Comparison of ENCODE assay signal across 8 cellular contexts in the genomic region with DNA sequence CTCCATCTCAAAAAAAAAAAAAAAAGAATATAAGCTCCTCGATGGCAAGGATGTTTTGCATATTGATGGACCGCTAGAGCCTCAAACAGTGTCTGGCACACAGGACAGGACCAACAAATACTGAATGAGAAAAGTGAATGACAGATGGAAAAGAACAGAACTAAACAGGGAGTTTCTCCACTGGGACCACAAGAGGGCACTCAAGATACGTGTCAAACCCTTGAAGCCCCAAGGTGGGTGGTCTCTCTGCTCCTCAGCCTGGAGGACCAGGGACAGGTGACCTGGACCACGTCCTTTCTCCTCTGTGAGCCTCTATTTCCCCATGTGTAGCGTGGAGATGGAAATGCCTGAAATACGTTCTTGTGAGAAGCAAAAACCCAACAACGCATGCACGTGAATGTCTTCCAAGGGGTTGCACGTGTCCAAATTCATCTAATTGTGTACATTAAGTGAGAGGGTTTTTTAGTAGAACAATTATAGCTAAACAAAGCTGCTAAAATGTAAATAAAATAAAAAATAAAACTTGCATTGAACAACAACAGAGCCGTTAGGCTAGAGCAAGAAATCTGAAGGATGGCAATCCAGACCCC. TPM values are rescaled to one million over a fixed set of nuclear protein-coding genes. Genes with fewer than 3 reads are reported as not detected.
DNase-seq lines count a peak whose midpoint lies in the region; ATAC-seq and TF ChIP-seq lines count a peak whose summit lies in the region.

No MANE protein-coding gene starts in this region.

- no peak overlapping the region for H3K4me3 ChIP-seq in HL-60 (replicated peaks; ENCODE audit: insufficient read depth, low read length)

- DNase-seq in DMS153 treated with DMSO at 0.1 percent for 48 hours (lab: John Stamatoyannopoulos, UW; ENCODE audit: unreplicated experiment) (peak; percentile 41), DMS153 (lab: John Stamatoyannopoulos, UW) (no peak), HL-60 (ENCODE audit: low read depth in 1 of 2, low spot score in 1 of 2) (no peak), RPMI8226 (peak; percentile 61), osteocyte (ENCODE audit: extremely low spot score, unreplicated experiment) (no peak)

- TF ChIP-seq CTCF in HL-60 (IDR thresholded peaks at IDR 0.05; ENCODE audit: insufficient read depth, low read length) (peak; percentile 31), osteocyte (IDR thresholded peaks at IDR 0.05) (peak; percentile 75)

- no peak overlapping the region for H3K4me3 Mint-ChIP-seq in osteocyte (ENCODE audit: unreplicated experiment)

- H3K27ac ChIP-seq in HL-60 (replicated peaks), result no peak overlapping the region

- peaks cover 27% of the 10 kb centered on the region for H3K27me3 ChIP-seq in HL-60 (ENCODE audit: insufficient read depth, poor library complexity, severe bottlenecking)

- H3K36me3 Mint-ChIP-seq in osteocyte (ENCODE audit: unreplicated experiment), result no peaks in the 10 kb centered on the region

- peaks cover 9% of the 10 kb centered on the region for H3K4me1 Mint-ChIP-seq in osteocyte (ENCODE audit: unreplicated experiment)

- peaks cover 15% of the 10 kb centered on the region for H3K27me3 Mint-ChIP-seq in osteocyte (ENCODE audit: unreplicated experiment)

- H3K9me3 Mint-ChIP-seq in osteocyte (ENCODE audit: unreplicated experiment), result no peaks in the 10 kb centered on the region

- ATAC-seq in esophagus mucosa (peak; percentile 34), GM18909 (IDR thresholded peaks at IDR 0.05; ENCODE audit: poor library complexity, unreplicated experiment) (no peak), HG03469 (IDR thresholded peaks at IDR 0.05; ENCODE audit: unreplicated experiment) (no peak)

- H3K27ac Mint-ChIP-seq in osteocyte (ENCODE audit: unreplicated experiment), result no peak overlapping the region

RNA-seq across cellular contexts. Expression of a gene that starts 5.7 kb away (rescaled TPM):
- 18.2 TPM for total RNA-seq in esophagus mucosa
- 72.4 and 85.4 TPM in 2 replicates for total RNA-seq in osteocyte

RNA-seq across cellular contexts. Expression of a gene that starts 15.2 kb away (rescaled TPM):
- 7.2 TPM for total RNA-seq in esophagus mucosa
- total RNA-seq in osteocyte, result 11.0 and 11.1 TPM in 2 replicates

RNA-seq across cellular contexts. Expression of a gene that starts 23.9 kb away (rescaled TPM):
- total RNA-seq in esophagus mucosa (not detected), osteocyte (not detected in 2 replicates)

RNA-seq across cellular contexts. Expression of a gene that starts 29.8 kb away (rescaled TPM):
- total RNA-seq in esophagus mucosa (38.5 TPM), osteocyte (145 and 192 TPM in 2 replicates)

Comparison
In these comparisons a context has a peak if more than half of its experiments do, and no peak if none do; other contexts are left out.
1. DNase-seq: peak in DMS153 treated with DMSO at 0.1 percent for 48 hours (single experiment) and RPMI8226 (single experiment); none in DMS153 (single experiment), HL-60 (0 of 2) and osteocyte (single experiment).